In the genomic region with DNA sequence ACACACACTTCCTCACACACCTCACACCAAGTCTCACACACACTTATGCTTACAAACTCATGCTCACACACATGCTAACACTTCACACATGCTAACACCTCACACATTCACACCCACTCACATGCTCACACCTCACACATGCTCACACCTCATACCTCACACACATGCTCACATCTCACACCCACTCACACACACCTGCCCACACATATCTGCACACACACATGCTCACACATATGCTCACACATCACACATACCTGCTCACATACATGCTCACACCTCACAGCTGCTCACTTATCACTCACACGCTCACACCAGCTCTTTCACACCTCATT, we compare ENCODE assay signal across 30 cellular contexts. TPM values are rescaled to one million over a fixed set of nuclear protein-coding genes. Genes with fewer than 3 reads are reported as not detected.
"Had no signal": no experiment of that assay in that cellular context is flagged by ENCODE, and none has a peak within 500 bp of the region (broad histone marks: within the 10 kb centered on the region; RNA-seq: fewer than 3 reads in every experiment).

No MANE protein-coding gene starts in this region.

- H3K4me3 Mint-ChIP-seq: immature natural killer cell; memory B cell; natural killer cell; stimulated activated effector memory CD8-positive, alpha-beta T cell treated with anti-CD3 and anti-CD28 coated beads, Interleukin-12 subunit alpha, Interleukin-12 subunit beta, amount 100 ng/mL, for 72 hours; type B pancreatic cell had no signal

- H3K9me3 ChIP-seq: esophagus muscularis mucosa, prostate gland, right atrium auricular region, stomach, thyroid gland had no signal

- H3K4me2 ChIP-seq: smooth muscle cell had no signal

- H3K27ac ChIP-seq: dorsolateral prefrontal cortex, epithelial cell of prostate, esophagus muscularis mucosa, prostate gland, right atrium auricular region, stomach, thyroid gland had no signal

- DNase-seq: dorsolateral prefrontal cortex; effector CD4-positive, alpha-beta T cell; foreskin melanocyte; glutamatergic neuron; hypothalamus; immature natural killer cell; islet precursor cell; natural killer cell; stimulated activated CD4-positive, alpha-beta T cell treated with anti-CD3 and anti-CD28 coated beads, Interleukin-12 subunit alpha, Interleukin-12 subunit beta, amount 100 ng/mL, for 4 hours; stimulated activated CD4-positive, alpha-beta T cell treated with anti-CD3 and anti-CD28 coated beads, Interleukin-1b, Interleukin-23, amount 100 ng/mL, for 48 hours; stimulated activated CD4-positive, alpha-beta T cell treated with anti-CD3 and anti-CD28 coated beads, Interleukin-4, amount 100 ng/mL, for 24 hours; stimulated activated naive CD4-positive, alpha-beta T cell treated with Interleukin-2 at 50 U/mL for 16 hours; stomach; thyroid gland had no signal

- H3K36me3 ChIP-seq: esophagus muscularis mucosa, prostate gland, right atrium auricular region, thyroid gland had no signal

- ATAC-seq: natural killer cell; sciatic nerve; stimulated activated effector memory CD8-positive, alpha-beta T cell treated with anti-CD3 and anti-CD28 coated beads, Interleukin-12 subunit alpha, Interleukin-12 subunit beta, amount 100 ng/mL, for 72 hours had no signal

- H3K9me3 Mint-ChIP-seq: immature natural killer cell; memory B cell; natural killer cell; stimulated activated effector memory CD8-positive, alpha-beta T cell treated with anti-CD3 and anti-CD28 coated beads, Interleukin-12 subunit alpha, Interleukin-12 subunit beta, amount 100 ng/mL, for 72 hours; type B pancreatic cell had no signal

- H3K27ac Mint-ChIP-seq: immature natural killer cell; memory B cell; natural killer cell; stimulated activated effector memory CD8-positive, alpha-beta T cell treated with anti-CD3 and anti-CD28 coated beads, Interleukin-12 subunit alpha, Interleukin-12 subunit beta, amount 100 ng/mL, for 72 hours; type B pancreatic cell had no signal

- FAIRE-seq: colon had no signal

- H3K4me1 ChIP-seq: prostate gland had no signal

- H3K4me3 ChIP-seq: dorsolateral prefrontal cortex, esophagus muscularis mucosa, lung, prostate gland, right atrium auricular region, smooth muscle cell, stomach, thyroid gland had no signal

- H3K36me3 Mint-ChIP-seq: immature natural killer cell; natural killer cell; stimulated activated effector memory CD8-positive, alpha-beta T cell treated with anti-CD3 and anti-CD28 coated beads, Interleukin-12 subunit alpha, Interleukin-12 subunit beta, amount 100 ng/mL, for 72 hours; type B pancreatic cell had no signal

- H3K27me3 Mint-ChIP-seq: memory B cell, type B pancreatic cell had no signal

- H3K27me3 ChIP-seq: dorsolateral prefrontal cortex, esophagus muscularis mucosa, right atrium auricular region, stomach, thyroid gland had no signal

RNA-seq across cellular contexts. Expression of a gene that starts 4.5 kb away (rescaled TPM):
- total RNA-seq: fibroblast of lung, osteocyte, smooth muscle cell, temporal lobe, thyroid gland, urinary bladder had no signal
- polyA plus RNA-seq: fibroblast of lung, immature natural killer cell, neural cell had no signal

RNA-seq across cellular contexts. Expression of a gene that starts 21.4 kb away (rescaled TPM):
- total RNA-seq: fibroblast of lung, osteocyte, smooth muscle cell had no signal
- polyA plus RNA-seq: fibroblast of lung, neural cell, smooth muscle cell had no signal
